ENCODE assay signal across 7 cellular contexts in the genomic region with DNA sequence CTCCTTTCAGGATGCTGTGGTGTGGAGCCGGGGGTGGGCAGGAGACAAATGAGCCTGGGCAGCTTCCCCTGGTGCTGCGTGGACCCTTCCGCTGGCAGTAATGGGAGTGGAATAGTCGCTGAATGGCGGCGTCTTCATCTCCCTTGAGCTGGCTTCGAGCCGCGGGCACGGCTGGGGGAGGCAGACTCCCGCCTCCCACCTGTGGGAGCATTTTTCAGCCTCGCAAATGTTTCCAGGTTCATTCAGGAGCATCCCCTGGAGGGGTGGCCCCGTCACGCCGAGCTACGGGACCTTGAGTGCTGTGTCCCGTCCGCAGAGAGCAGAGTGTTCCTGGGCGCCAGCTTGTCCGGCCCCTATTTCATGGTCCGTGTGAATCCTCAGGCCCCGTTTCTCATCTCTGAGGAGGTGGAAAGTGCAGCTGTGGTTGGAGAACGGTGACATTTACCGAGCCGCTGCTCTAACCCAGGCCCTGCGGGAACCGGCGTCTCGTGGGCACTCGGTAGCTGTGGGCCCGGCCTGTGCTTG. TPM values are rescaled to one million over a fixed set of nuclear protein-coding genes. Genes with fewer than 3 reads are reported as not detected.
"Had no signal": no experiment of that assay in that cellular context is flagged by ENCODE, and none has a peak within 500 bp of the region (broad histone marks: within the 10 kb centered on the region; RNA-seq: fewer than 3 reads in every experiment).

No MANE protein-coding gene starts in this region.

- ATAC-seq: GM23338, K562 had no signal

- H3K4me3 Mint-ChIP-seq: GM23338, H9 had no signal

- DNase-seq: H9, HCEC 1CT, IMR-90, KG1 had no signal

- H2AFZ ChIP-seq: GM23338 had no signal

- H3K4me3 ChIP-seq: GM23338, K562 had no signal

- H3K27ac Mint-ChIP-seq: GM23338, H9 had no signal

- H3K27ac ChIP-seq: HL-60 had no signal

- H3K4me2 ChIP-seq: GM23338 had no signal

RNA-seq across cellular contexts. Expression of a gene that starts 18.1 kb away (rescaled TPM):
- polyA plus RNA-seq: K562 had no signal
